ENCODE assay signal across 17 cellular contexts in the genomic region with DNA sequence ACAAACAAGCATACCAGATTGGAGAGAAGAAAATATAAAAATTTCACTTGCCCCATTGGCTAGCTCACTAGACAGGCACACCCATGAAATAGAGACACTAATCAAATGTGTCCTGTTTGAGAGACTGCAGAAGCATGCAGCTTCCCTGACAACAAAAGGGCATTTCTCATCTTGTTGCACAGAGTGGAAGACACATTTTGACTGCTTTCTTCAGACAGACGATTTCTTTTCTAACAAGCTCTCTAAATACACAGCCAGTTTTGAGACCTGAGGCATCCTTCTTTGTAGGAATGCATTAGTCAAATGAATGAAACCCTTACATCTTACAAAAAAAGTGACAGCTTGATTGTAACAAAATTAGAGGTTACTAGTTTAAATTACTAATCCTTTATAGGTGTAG.
DNase-seq lines count a peak whose midpoint lies in the region; ATAC-seq, FAIRE-seq and TF ChIP-seq lines count a peak whose summit lies in the region.
"Had no signal": no experiment of that assay in that cellular context is flagged by ENCODE, and none has a peak within 500 bp of the region (broad histone marks: within the 10 kb centered on the region; RNA-seq: fewer than 3 reads in every experiment).

No MANE protein-coding gene starts in this region.

- no peaks in the 10 kb centered on the region for H3K79me2 ChIP-seq in H1 (ENCODE audit: control insufficient read depth in 1 of 2, insufficient read depth in 2 of 2, low read length in 2 of 2)

- DNase-seq in NCI-H2227 treated with DMSO at 0.1 percent for 48 hours (lab: John Stamatoyannopoulos, UW) (peak; percentile 58), H1 (ENCODE audit: low read depth in 1 of 2, low spot score in 2 of 2) (no peak), islet precursor cell (peak; percentile 48), neuronal stem cell (ENCODE audit: low spot score) (no peak), HCEC 1CT (no peak), NCI-H524 treated with DMSO at 0.1 percent for 48 hours (lab: John Stamatoyannopoulos, UW) (no peak)
- DNase-seq: Calu3; CD8-positive, alpha-beta T cell; DMS53; DND-41; EL; IMR-90 had no signal

- CTCF ChIA-PET in H1 (lab: Charles Lee; ENCODE audit: partially characterized antibody): no interaction called here

- TF ChIP-seq POLR2A in H1 (IDR thresholded peaks at IDR 0.05; ENCODE audit: control extremely low read depth in 1 of 2, low read depth in 2 of 2, low read length in 2 of 2): no peak

- WGBS in H1 (ENCODE audit: extremely low coverage in 1 of 2, insufficient coverage in 1 of 2, insufficient read length in 1 of 2, insufficient replicate concordance in 2 of 2, low coverage in 1 of 2, low lambda C conversion rate in 2 of 2, missing lambda C conversion rate in 1 of 2), 2 experiments: 95% methylated on average over 1 of the region's 1 CpG; no CpG with 5 or more reads in 1 of the 2 experiments
- no CpG with 5 or more reads among the region's 1 CpG for WGBS in neuronal stem cell (ENCODE audit: extremely low coverage in 2 of 2, insufficient read length in 2 of 2, insufficient replicate concordance in 1 of 2), 2 donors

- H2AK5ac ChIP-seq in H1 (ENCODE audit: low read depth, low read length) (no peak overlapping the region), neuronal stem cell (ENCODE audit: low read depth, low read length) (no peak overlapping the region)

- H2AFZ ChIP-seq in H1 (ENCODE audit: low read length): peak overlapping the region; percentile 56; the same call in 1 of the 2 replicates
- H2AFZ ChIP-seq in neuronal stem cell (ENCODE audit: low read length): peak overlapping the region; percentile 65

- no peak for FAIRE-seq in H1 (lab: Jason Lieb, UNC)
- FAIRE-seq: GM12878, HTR-8/SVneo had no signal

- H2BK15ac ChIP-seq in H1 (ENCODE audit: low read length) (no peak overlapping the region), neuronal stem cell (ENCODE audit: low read length) (no peak overlapping the region)

- no peak overlapping the region for H3K23ac ChIP-seq in H1 (ENCODE audit: insufficient read length)
- H3K23ac ChIP-seq in neuronal stem cell (ENCODE audit: low read depth, low read length, poor library complexity): no peak overlapping the region

- H3K36me3 ChIP-seq in H1 (ENCODE audit: control insufficient read depth in 2 of 4, insufficient read depth in 4 of 4, low read length in 3 of 4) (no peaks in the 10 kb centered on the region), neuronal stem cell (replicated peaks in 1 of 2; ENCODE audit: control insufficient read depth in 2 of 2, insufficient read depth in 2 of 2, low read length in 2 of 2) (no peaks in the 10 kb centered on the region)
- H3K36me3 ChIP-seq: BLaER1 treated with 17β-estradiol and CSF1 and Interleukin-3, amounts not matched to agents 10 nM and 100 nM; HAP-1 had no signal

- H3K18ac ChIP-seq in H1 (ENCODE audit: extremely low read depth, low read length) (no peak overlapping the region), neuronal stem cell (ENCODE audit: low read length) (no peak overlapping the region)

- H3K4me3 ChIP-seq in H1 (ENCODE audit: extremely low read depth in 1 of 4, insufficient read depth in 2 of 4, low read depth in 3 of 4, low read length in 4 of 4) (no peak overlapping the region), neuronal stem cell (ENCODE audit: low read length in 2 of 2) (no peak overlapping the region)
- H3K4me3 ChIP-seq: BLaER1 treated with 17β-estradiol and CSF1 and Interleukin-3, amounts not matched to agents 10 nM and 100 nM; GM12878; HAP-1 had no signal

- H3K9me3 ChIP-seq in H1 (ENCODE audit: insufficient read depth in 2 of 2, low read depth in 1 of 2, low read length in 1 of 2): no peaks in the 10 kb centered on the region
- no peaks in the 10 kb centered on the region for H3K9me3 ChIP-seq in neuronal stem cell (replicated peaks in 1 of 2; ENCODE audit: control insufficient read depth in 2 of 2, insufficient read depth in 1 of 2, low read depth in 1 of 2, low read length in 2 of 2)
- H3K9me3 ChIP-seq: BLaER1 treated with 17β-estradiol and CSF1 and Interleukin-3, amounts not matched to agents 10 nM and 100 nM; HAP-1 had no signal

- no peak for ATAC-seq in GM21528 (IDR thresholded peaks at IDR 0.05; ENCODE audit: low FRiP score, unreplicated experiment)
- ATAC-seq: CD8-positive, alpha-beta T cell; GM12878 had no signal

- H4K20me1 ChIP-seq in H1 (replicated peaks in 1 of 2; ENCODE audit: control insufficient read depth in 1 of 2, insufficient read depth in 2 of 2, low read length in 2 of 2): no peaks in the 10 kb centered on the region
- H4K20me1 ChIP-seq: BLaER1 treated with 17β-estradiol and CSF1 and Interleukin-3, amounts not matched to agents 10 nM and 100 nM had no signal

- H3K27me3 ChIP-seq in H1 (replicated peaks in 1 of 4; ENCODE audit: control insufficient read depth in 3 of 4, extremely low read depth in 1 of 4, insufficient read depth in 3 of 4, low read length in 3 of 4): no peaks in the 10 kb centered on the region
- no peaks in the 10 kb centered on the region for H3K27me3 ChIP-seq in neuronal stem cell (ENCODE audit: control insufficient read depth in 3 of 3, insufficient read depth in 3 of 3, low read depth in 1 of 3, low read length in 3 of 3)
- H3K27me3 ChIP-seq: BLaER1 treated with 17β-estradiol and CSF1 and Interleukin-3, amounts not matched to agents 10 nM and 100 nM had no signal

- no peak overlapping the region for H4K91ac ChIP-seq in H1 (replicated peaks; ENCODE audit: insufficient read length, low read length)
- H4K91ac ChIP-seq in neuronal stem cell (ENCODE audit: low read depth, low read length, poor library complexity): no peak overlapping the region

- H3K23me2 ChIP-seq in H1 (ENCODE audit: low read depth, low read length): no peaks in the 10 kb centered on the region

- no peak overlapping the region for H2BK20ac ChIP-seq in H1 (ENCODE audit: low read length)

- no peak overlapping the region for H3K14ac ChIP-seq in H1 (ENCODE audit: insufficient read length)
- no peak overlapping the region for H3K14ac ChIP-seq in neuronal stem cell (ENCODE audit: low read length)

- H3K4me1 ChIP-seq in H1 (replicated peaks in 1 of 4; ENCODE audit: control insufficient read depth in 3 of 4, insufficient read depth in 4 of 4, low read length in 3 of 4) (no peaks in the 10 kb centered on the region), neuronal stem cell (ENCODE audit: control insufficient read depth in 2 of 2, insufficient read depth in 1 of 2, low read depth in 1 of 2, low read length in 2 of 2) (peaks cover 0 to 6% of the 10 kb centered on the region in 2 donors)
- H3K4me1 ChIP-seq: BLaER1 treated with 17β-estradiol and CSF1 and Interleukin-3, amounts not matched to agents 10 nM and 100 nM had no signal

- H2BK120ac ChIP-seq in H1 (replicated peaks; ENCODE audit: low read depth, low read length): no peak overlapping the region
- no peak overlapping the region for H2BK120ac ChIP-seq in neuronal stem cell (ENCODE audit: low read depth, low read length)

- H4K8ac ChIP-seq in H1 (ENCODE audit: extremely low read depth, insufficient read depth, low read length): no peak overlapping the region
- H4K8ac ChIP-seq in neuronal stem cell (ENCODE audit: low read depth, low read length): no peak overlapping the region

- POLR2A ChIA-PET in H1 (lab: Charles Lee; ENCODE audit: partially characterized antibody): no interaction called here

- H3K79me1 ChIP-seq in H1 (ENCODE audit: low read depth, low read length) (no peaks in the 10 kb centered on the region), neuronal stem cell (ENCODE audit: low read depth, low read length) (no peaks in the 10 kb centered on the region)

- H3K4ac ChIP-seq in H1 (replicated peaks; ENCODE audit: insufficient read length, low read depth, low read length): no peak overlapping the region
- no peak overlapping the region for H3K4ac ChIP-seq in neuronal stem cell (ENCODE audit: low read length)

- H2BK5ac ChIP-seq in H1 (ENCODE audit: low read depth, low read length) (no peak overlapping the region), neuronal stem cell (ENCODE audit: low read length) (no peak overlapping the region)

- TF ChIP-seq CTCF in H1 (IDR thresholded peaks at IDR 0.05; ENCODE audit: control extremely low read depth in 1 of 3, insufficient read depth in 1 of 3, low read depth in 1 of 3, low read length in 3 of 3): no peak

- H3K27ac ChIP-seq in H1 (ENCODE audit: low read depth, low read length) (no peak overlapping the region), neuronal stem cell (replicated peaks; ENCODE audit: low read length) (no peak overlapping the region)
- H3K27ac ChIP-seq: BLaER1 treated with 17β-estradiol and CSF1 and Interleukin-3, amounts not matched to agents 10 nM and 100 nM had no signal

- H4K5ac ChIP-seq in H1 (ENCODE audit: insufficient read length, low read depth, low read length): no peak overlapping the region

- no peak overlapping the region for H3K56ac ChIP-seq in H1 (replicated peaks; ENCODE audit: insufficient read length, low read depth, low read length)

- H2BK12ac ChIP-seq in H1 (ENCODE audit: low read depth, low read length) (no peak overlapping the region), neuronal stem cell (ENCODE audit: low read length) (no peak overlapping the region)

- no peak for TF ChIP-seq EP300 in H1 (IDR thresholded peaks at IDR 0.05; ENCODE audit: borderline replicate concordance in 1 of 2, low read depth in 2 of 2, low read length in 2 of 2)

- no peak overlapping the region for H3K4me2 ChIP-seq in H1 (ENCODE audit: insufficient read depth in 1 of 2, low read depth in 2 of 2, low read length in 2 of 2)
- no peak overlapping the region for H3K4me2 ChIP-seq in neuronal stem cell (ENCODE audit: insufficient read depth, low read length, poor library complexity, severe bottlenecking)
- H3K4me2 ChIP-seq: BLaER1 treated with 17β-estradiol and CSF1 and Interleukin-3, amounts not matched to agents 10 nM and 100 nM had no signal

- H3K9ac ChIP-seq in H1 (replicated peaks in 1 of 4; ENCODE audit: extremely low read depth in 1 of 4, low read depth in 3 of 4, low read length in 3 of 4) (no peak overlapping the region), neuronal stem cell (ENCODE audit: low read depth, low read length, poor library complexity) (no peak overlapping the region)
- H3K9ac ChIP-seq: BLaER1 treated with 17β-estradiol and CSF1 and Interleukin-3, amounts not matched to agents 10 nM and 100 nM had no signal

- TF ChIP-seq RAD21 in H1 (IDR thresholded peaks at IDR 0.05 in 1 of 2, conservative IDR thresholded peaks at IDR 0.05 in 1 of 2; ENCODE audit: low read depth in 2 of 2, low read length in 2 of 2): no peak

TF ChIP-seq in H1, 55 proteins besides CTCF, POLR2A, EP300 and RAD21 (continues in another document):
- TF ChIP-seq CHD1 (IDR thresholded peaks at IDR 0.05; ENCODE audit: low read depth, low read length) (no peak), SIN3A (conservative IDR thresholded peaks at IDR 0.05 in 1 of 2, IDR thresholded peaks at IDR 0.05 in 1 of 2; ENCODE audit: low read depth in 1 of 2, low read length in 2 of 2) (no peak), SP4 (IDR thresholded peaks at IDR 0.05; ENCODE audit: low read length) (no peak), CREB1 (IDR thresholded peaks at IDR 0.05) (no peak), ASH2L (IDR thresholded peaks at IDR 0.05; ENCODE audit: low read length) (no peak), MAFK (IDR thresholded peaks at IDR 0.05; ENCODE audit: low read depth, low read length) (no peak), GABPA (IDR thresholded peaks at IDR 0.05; ENCODE audit: borderline replicate concordance, insufficient read depth, low read length) (no peak), TCF12 (IDR thresholded peaks at IDR 0.05; ENCODE audit: low read depth, low read length) (no peak)

Comparison
In these comparisons a context has a peak if more than half of its experiments do, and no peak if none do; other contexts are left out.
1. DNase-seq: peak in NCI-H2227 treated with DMSO at 0.1 percent for 48 hours (single experiment) and islet precursor cell (single experiment); none in H1 (0 of 2), neuronal stem cell (single experiment), HCEC 1CT (single experiment) and NCI-H524 treated with DMSO at 0.1 percent for 48 hours (single experiment).